25 cellular contexts compared by ENCODE assay signal in the genomic region with DNA sequence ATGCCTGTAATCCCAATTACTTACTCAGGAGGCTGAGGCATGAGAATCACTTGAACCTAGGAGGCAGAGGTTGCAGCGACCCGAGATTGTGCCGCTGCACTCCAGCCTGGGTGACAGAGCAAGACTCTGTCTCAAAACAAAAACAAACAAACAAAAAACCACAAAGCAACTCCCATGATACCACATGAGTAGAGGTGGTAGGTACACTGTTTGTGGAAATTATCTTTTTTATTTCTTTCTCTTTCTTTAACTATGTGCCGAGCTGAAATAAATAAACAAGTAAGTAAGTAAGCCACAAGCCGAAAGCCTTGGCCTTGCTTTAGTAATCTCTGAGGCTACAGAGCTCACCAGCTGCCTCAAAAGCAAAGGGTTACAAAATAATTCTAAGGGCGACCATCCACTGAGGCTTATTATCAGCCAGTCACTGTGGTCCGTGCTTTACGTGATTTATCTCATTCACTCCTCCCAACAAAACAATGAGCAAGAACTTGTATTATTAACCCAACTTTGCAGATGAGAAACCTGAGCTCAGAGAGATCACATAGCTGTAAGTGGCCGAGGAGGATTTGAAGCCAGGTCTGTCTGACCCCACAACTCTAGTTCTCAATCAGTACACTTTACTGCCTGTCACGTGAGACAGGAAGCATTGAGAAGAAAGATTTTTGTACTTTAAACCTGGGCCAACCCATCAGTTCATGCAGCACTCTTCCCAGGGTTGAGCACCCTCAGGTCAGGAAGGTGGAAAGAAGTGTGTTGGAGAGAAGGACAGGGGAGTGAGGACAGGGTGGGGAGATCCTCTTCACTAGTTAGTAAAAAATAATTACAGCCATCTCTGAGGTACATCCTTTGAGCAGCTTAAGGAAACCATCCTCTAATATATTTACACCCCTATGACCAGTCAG.
A peak's percentile ranks its signal among the peaks of the same experiment; 100 is the strongest.
DNase-seq lines count a peak whose midpoint lies in the region; ATAC-seq and TF ChIP-seq lines count a peak whose summit lies in the region.
"Had no signal": no experiment of that assay in that cellular context is flagged by ENCODE, and none has a peak within 500 bp of the region (broad histone marks: within the 10 kb centered on the region; RNA-seq: fewer than 3 reads in every experiment).

No MANE protein-coding gene starts in this region.

- H3K27ac ChIP-seq in right atrium auricular region (no peak overlapping the region), psoas muscle (no peak overlapping the region)
- H3K27ac ChIP-seq: colonic mucosa, Peyer's patch, sigmoid colon had no signal

- ATAC-seq in Right ventricle myocardium inferior, result peak; percentile 34
- ATAC-seq in GM18502 (IDR thresholded peaks at IDR 0.05; ENCODE audit: poor library complexity, unreplicated experiment), result no peak
- no peak for ATAC-seq in GM18868 (IDR thresholded peaks at IDR 0.05; ENCODE audit: unreplicated experiment)
- ATAC-seq in psoas muscle, result no peak
- ATAC-seq in effector memory CD8-positive, alpha-beta T cell (replicated peaks), result no peak
- ATAC-seq: A549; activated CD8-positive, alpha-beta T cell treated with anti-CD3 and anti-CD28 coated beads for 36 hours had no signal

- H3K4me1 Mint-ChIP-seq in nephron progenitor cell, result peaks cover 49% of the 10 kb centered on the region
- peaks cover 1 to 4% of the 10 kb centered on the region in 2 donors for H3K4me1 Mint-ChIP-seq in effector memory CD8-positive, alpha-beta T cell (ENCODE audit: low read depth in 2 of 2)

- H3K36me3 ChIP-seq in right atrium auricular region (no peaks in the 10 kb centered on the region), psoas muscle (ENCODE audit: insufficient read depth in 1 of 2, low read depth in 1 of 2) (no peaks in the 10 kb centered on the region)
- H3K36me3 ChIP-seq: colonic mucosa had no signal

- no peaks in the 10 kb centered on the region for H3K9me3 Mint-ChIP-seq in nephron progenitor cell
- H3K9me3 Mint-ChIP-seq in effector memory CD8-positive, alpha-beta T cell, result no peaks in the 10 kb centered on the region
- H3K9me3 Mint-ChIP-seq: activated CD8-positive, alpha-beta T cell treated with anti-CD3 and anti-CD28 coated beads for 36 hours; activated naive CD8-positive, alpha-beta T cell treated with anti-CD3 and anti-CD28 coated beads for 36 hours; activated T-cell treated with anti-CD3 and anti-CD28 coated beads, Interleukin-2, amount 50 U/mL, for 24 hours; brain; T-helper 2 cell treated with Interferon-gamma antibody and Interleukin-4, amounts not matched to agents 5 μg/mL and 100 μg/mL, for 36 hours had no signal

- H3K4me3 ChIP-seq in right atrium auricular region, result no peak overlapping the region
- no peak overlapping the region for H3K4me3 ChIP-seq in fibroblast of villous mesenchyme (ENCODE audit: low read depth, low read length)
- H3K4me3 ChIP-seq in psoas muscle, result no peak overlapping the region
- H3K4me3 ChIP-seq: A549, colonic mucosa, Peyer's patch, sigmoid colon had no signal

- H3K27ac Mint-ChIP-seq in nephron progenitor cell, result peak overlapping the region; percentile 98
- H3K27ac Mint-ChIP-seq in effector memory CD8-positive, alpha-beta T cell, result no peak overlapping the region
- H3K27ac Mint-ChIP-seq: activated CD8-positive, alpha-beta T cell treated with anti-CD3 and anti-CD28 coated beads for 36 hours; activated naive CD8-positive, alpha-beta T cell treated with anti-CD3 and anti-CD28 coated beads for 36 hours; T-helper 2 cell treated with Interferon-gamma antibody and Interleukin-4, amounts not matched to agents 5 μg/mL and 100 μg/mL, for 36 hours had no signal

- no peaks in the 10 kb centered on the region for H3K27me3 Mint-ChIP-seq in nephron progenitor cell (ENCODE audit: low read depth, poor library complexity)
- H3K27me3 Mint-ChIP-seq in effector memory CD8-positive, alpha-beta T cell, result no peaks in the 10 kb centered on the region
- H3K27me3 Mint-ChIP-seq: activated CD8-positive, alpha-beta T cell treated with anti-CD3 and anti-CD28 coated beads for 36 hours; activated naive CD8-positive, alpha-beta T cell treated with anti-CD3 and anti-CD28 coated beads for 36 hours; activated T-cell treated with anti-CD3 and anti-CD28 coated beads, Interleukin-2, amount 50 U/mL, for 24 hours had no signal

- WGBS in psoas muscle, 3 donors, result 74 to 76% (median 76%) methylated on average over 10 of the region's 10 CpGs

- no peak for DNase-seq in Right ventricle myocardium inferior (ENCODE audit: missing footprints)
- no peak for DNase-seq in right atrium auricular region (ENCODE audit: low spot score)
- DNase-seq in fibroblast of villous mesenchyme (ENCODE audit: low read depth), result peak; percentile 60
- no peak for DNase-seq in nephron progenitor cell
- DNase-seq in psoas muscle, result no peak
- DNase-seq in effector memory CD8-positive, alpha-beta T cell, result no peak
- DNase-seq: activated CD8-positive, alpha-beta T cell treated with anti-CD3 and anti-CD28 coated beads for 36 hours; activated naive CD8-positive, alpha-beta T cell treated with anti-CD3 and anti-CD28 coated beads for 36 hours; activated T-cell treated with anti-CD3 and anti-CD28 coated beads, Interleukin-2, amount 50 U/mL, for 24 hours; colonic mucosa; DMS 273 treated with DMSO at 0.1 percent for 48 hours; foreskin fibroblast; hypothalamus; NCI-H1436 treated with DMSO at 0.1 percent for 48 hours; NCI-H774; occipital lobe; Peyer's patch; sigmoid colon; stimulated activated CD4-positive, alpha-beta T cell treated with anti-CD3 and anti-CD28 coated beads, Interleukin-1b, Interleukin-23, amount 100 ng/mL, for 48 hours; stimulated activated naive CD4-positive, alpha-beta T cell had no signal

- H3K9me3 ChIP-seq in right atrium auricular region, result no peaks in the 10 kb centered on the region
- no peaks in the 10 kb centered on the region for H3K9me3 ChIP-seq in psoas muscle
- H3K9me3 ChIP-seq: A549, colonic mucosa, Peyer's patch, sigmoid colon had no signal

- H3K4me3 Mint-ChIP-seq in nephron progenitor cell, result peak overlapping the region; percentile 7
- H3K4me3 Mint-ChIP-seq in effector memory CD8-positive, alpha-beta T cell, result no peak overlapping the region
- H3K4me3 Mint-ChIP-seq: activated CD8-positive, alpha-beta T cell treated with anti-CD3 and anti-CD28 coated beads for 36 hours; activated naive CD8-positive, alpha-beta T cell treated with anti-CD3 and anti-CD28 coated beads for 36 hours; activated T-cell treated with anti-CD3 and anti-CD28 coated beads, Interleukin-2, amount 50 U/mL, for 24 hours; brain; T-helper 2 cell treated with Interferon-gamma antibody and Interleukin-4, amounts not matched to agents 5 μg/mL and 100 μg/mL, for 36 hours had no signal

- H3K4me1 ChIP-seq in right atrium auricular region, result no peaks in the 10 kb centered on the region
- no peaks in the 10 kb centered on the region for H3K4me1 ChIP-seq in psoas muscle
- H3K4me1 ChIP-seq: colonic mucosa, Peyer's patch had no signal

- intact Hi-C loops in Right ventricle myocardium inferior (cut with DNase I) (no loop called here), psoas muscle (cut with DNase I) (no loop called here)

- TF ChIP-seq CTCF in right atrium auricular region (IDR thresholded peaks at IDR 0.05) (no peak), fibroblast of villous mesenchyme (IDR thresholded peaks at IDR 0.05; ENCODE audit: insufficient read depth, low read depth, low read length) (no peak), nephron progenitor cell (IDR thresholded peaks at IDR 0.05) (no peak), psoas muscle (IDR thresholded peaks at IDR 0.05) (no peak)

- H3K27me3 ChIP-seq in right atrium auricular region, result no peaks in the 10 kb centered on the region
- H3K27me3 ChIP-seq in psoas muscle (ENCODE audit: insufficient read depth in 3 of 3, low read length in 2 of 3), result no peaks in the 10 kb centered on the region
- H3K27me3 ChIP-seq: colonic mucosa, Peyer's patch, sigmoid colon had no signal

- peaks cover 19% of the 10 kb centered on the region for H3K36me3 Mint-ChIP-seq in nephron progenitor cell (ENCODE audit: low read depth)
- H3K36me3 Mint-ChIP-seq in effector memory CD8-positive, alpha-beta T cell (ENCODE audit: insufficient read depth), result peaks cover 13% of the 10 kb centered on the region
- H3K36me3 Mint-ChIP-seq: brain had no signal
